ENCODE assay signal across 12 cellular contexts in genomic region chr1:161420763-161421455, GRCh38. TPM values are rescaled to one million over a fixed set of nuclear protein-coding genes. Genes with fewer than 3 reads are reported as not detected.
DNase-seq lines count a peak whose midpoint lies in the region; ATAC-seq and TF ChIP-seq lines count a peak whose summit lies in the region.
"Had no signal": no experiment of that assay in that cellular context is flagged by ENCODE, and none has a peak within 500 bp of the region (broad histone marks: within the 10 kb centered on the region; RNA-seq: fewer than 3 reads in every experiment).

No MANE protein-coding gene starts in this region.

- peak overlapping the region; percentile 52 for H3K4me3 ChIP-seq in left ventricle myocardium inferior
- H3K4me3 ChIP-seq in OCI-LY1 (ENCODE audit: low read depth, low read length, poor library complexity, severe bottlenecking) = peak overlapping the region; percentile 57
- peak overlapping the region; percentile 39 for H3K4me3 ChIP-seq in smooth muscle cell
- peak overlapping the region in 9 of 59 donors; percentile 14 to 52 (median 38) for H3K4me3 ChIP-seq in dorsolateral prefrontal cortex

- TF ChIP-seq CTCF in left ventricle myocardium inferior (IDR thresholded peaks at IDR 0.05; ENCODE audit: borderline replicate concordance) (no peak), OCI-LY1 (IDR thresholded peaks at IDR 0.05; ENCODE audit: low read length) (no peak), foreskin keratinocyte (conservative IDR thresholded peaks at IDR 0.05) (no peak), smooth muscle cell (IDR thresholded peaks at IDR 0.05; ENCODE audit: borderline replicate concordance, insufficient read depth, poor library complexity, severe bottlenecking) (no peak), dorsolateral prefrontal cortex (IDR thresholded peaks at IDR 0.05 in 54 of 56, conservative IDR thresholded peaks at IDR 0.05 in 2 of 56; ENCODE audit: low read depth in 1 of 56, partially characterized antibody in 56 of 56) (no peak)

- intact Hi-C loops in left ventricle myocardium inferior (cut with micrococcal nuclease) = no loop called here
- intact Hi-C loops in left ventricle myocardium superior (cut with micrococcal nuclease) = no loop called here
- intact Hi-C loops in dorsolateral prefrontal cortex (cut with DNase I) = no loop called here

- H3K9me2 ChIP-seq in OCI-LY1 (ENCODE audit: low read depth, low read length) = no peaks in the 10 kb centered on the region

- peaks cover 8% of the 10 kb centered on the region; the same call in 1 of the 2 replicates for H3F3A ChIP-seq in OCI-LY1 (ENCODE audit: insufficient read depth, low read length)
- H3F3A ChIP-seq in smooth muscle cell (ENCODE audit: low read depth) = no peaks in the 10 kb centered on the region

- H3K27ac ChIP-seq in left ventricle myocardium inferior (replicated peaks) (no peak overlapping the region), OCI-LY1 (ENCODE audit: low read depth, low read length, poor library complexity, severe bottlenecking) (peak overlapping the region; percentile 93), foreskin keratinocyte (no peak overlapping the region), smooth muscle cell (ENCODE audit: low read depth) (no peak overlapping the region), dorsolateral prefrontal cortex (no peak overlapping the region)
- H3K27ac ChIP-seq: transverse colon had no signal

- H3K79me2 ChIP-seq in OCI-LY1 (ENCODE audit: insufficient read depth, low read length) = no peaks in the 10 kb centered on the region
- no peaks in the 10 kb centered on the region for H3K79me2 ChIP-seq in smooth muscle cell (ENCODE audit: low read depth)

- H3K4me1 ChIP-seq in left ventricle myocardium inferior (no peaks in the 10 kb centered on the region), OCI-LY1 (ENCODE audit: insufficient read depth, low read length, severe bottlenecking) (peaks cover 55% of the 10 kb centered on the region), foreskin keratinocyte (no peaks in the 10 kb centered on the region), smooth muscle cell (ENCODE audit: low read depth) (peaks cover 8% of the 10 kb centered on the region)

- peak overlapping the region; percentile 71 for H3K4me2 ChIP-seq in OCI-LY1 (ENCODE audit: low read length)
- H3K4me2 ChIP-seq in smooth muscle cell = peak overlapping the region; percentile 81

- H3K9ac ChIP-seq in OCI-LY1 (ENCODE audit: low read length) (peak overlapping the region; percentile 60), smooth muscle cell (ENCODE audit: low read depth) (no peak overlapping the region)

- no peak for DNase-seq in left ventricle myocardium inferior
- DNase-seq in left ventricle myocardium superior = no peak
- DNase-seq in foreskin keratinocyte = peak in 1 of 2 donors; percentile 47
- DNase-seq in smooth muscle cell (lab: John Stamatoyannopoulos, UW; ENCODE audit: unreplicated experiment) = no peak
- no peak for DNase-seq in superior temporal gyrus (ENCODE audit: extremely low spot score)
- DNase-seq in stimulated activated naive CD4-positive, alpha-beta T cell treated with Interleukin-2 at 50 U/mL for 16 hours (lab: John Stamatoyannopoulos, UW) = no peak
- DNase-seq in dorsolateral prefrontal cortex = no peak
- DNase-seq: activated CD8-positive, alpha-beta memory T cell treated with anti-CD3 and anti-CD28 coated beads for 24 hours; effector memory CD8-positive, alpha-beta T cell; head of caudate nucleus; transverse colon had no signal

- no peaks in the 10 kb centered on the region for H3K27me3 ChIP-seq in left ventricle myocardium inferior (ENCODE audit: low read depth)
- no peaks in the 10 kb centered on the region for H3K27me3 ChIP-seq in OCI-LY1 (ENCODE audit: insufficient read depth, low read length)
- H3K27me3 ChIP-seq in foreskin keratinocyte = no peaks in the 10 kb centered on the region
- peaks cover 46% of the 10 kb centered on the region for H3K27me3 ChIP-seq in smooth muscle cell (ENCODE audit: low read depth)
- H3K27me3 ChIP-seq in dorsolateral prefrontal cortex = peaks cover 0 to 15% (median 0%) of the 10 kb centered on the region in 45 donors
- H3K27me3 ChIP-seq: transverse colon had no signal

- H3K36me3 ChIP-seq in left ventricle myocardium inferior (no peaks in the 10 kb centered on the region), OCI-LY1 (ENCODE audit: insufficient read depth, low read length) (no peaks in the 10 kb centered on the region), smooth muscle cell (ENCODE audit: low read depth) (no peaks in the 10 kb centered on the region)
- H3K36me3 ChIP-seq: transverse colon had no signal

- WGBS in smooth muscle cell (ENCODE audit: low lambda C conversion rate) = 17% methylated on average over 24 of the region's 24 CpGs

- H2AFZ ChIP-seq in OCI-LY1 (ENCODE audit: low read length) (no peak overlapping the region), smooth muscle cell (ENCODE audit: low read depth) (no peak overlapping the region)

- no peak for ATAC-seq in left ventricle myocardium superior
- ATAC-seq in foreskin keratinocyte = peak; percentile 12

- no peaks in the 10 kb centered on the region for H3K9me3 ChIP-seq in left ventricle myocardium inferior (replicated peaks)
- no peaks in the 10 kb centered on the region for H3K9me3 ChIP-seq in OCI-LY1 (ENCODE audit: low read length)
- no peaks in the 10 kb centered on the region for H3K9me3 ChIP-seq in smooth muscle cell (replicated peaks; ENCODE audit: low read depth)
- H3K9me3 ChIP-seq: transverse colon had no signal

- H4K20me1 ChIP-seq in OCI-LY1 (ENCODE audit: insufficient read depth, low read length) (no peaks in the 10 kb centered on the region), smooth muscle cell (ENCODE audit: low read depth) (no peaks in the 10 kb centered on the region)

RNA-seq across cellular contexts. Expression of gene CFAP126, which starts 53.2 kb away (rescaled TPM):
- not detected for total RNA-seq in left ventricle myocardium inferior
- total RNA-seq in left ventricle myocardium superior = not detected
- total RNA-seq in foreskin keratinocyte = not detected in 2 replicates
- not detected in 2 replicates for polyA plus RNA-seq in foreskin keratinocyte
- not detected in 2 replicates for total RNA-seq in smooth muscle cell
- polyA plus RNA-seq in smooth muscle cell = not detected in 2 replicates
- 1 to 10 TPM in 63 of 120 experiments, under 1 TPM in 21, not detected in 36; 0.55 to 7.3 (median 1.5) TPM for total RNA-seq in dorsolateral prefrontal cortex
- total RNA-seq: transverse colon had no signal
